8 cellular contexts compared by ENCODE assay signal in the genomic region with DNA sequence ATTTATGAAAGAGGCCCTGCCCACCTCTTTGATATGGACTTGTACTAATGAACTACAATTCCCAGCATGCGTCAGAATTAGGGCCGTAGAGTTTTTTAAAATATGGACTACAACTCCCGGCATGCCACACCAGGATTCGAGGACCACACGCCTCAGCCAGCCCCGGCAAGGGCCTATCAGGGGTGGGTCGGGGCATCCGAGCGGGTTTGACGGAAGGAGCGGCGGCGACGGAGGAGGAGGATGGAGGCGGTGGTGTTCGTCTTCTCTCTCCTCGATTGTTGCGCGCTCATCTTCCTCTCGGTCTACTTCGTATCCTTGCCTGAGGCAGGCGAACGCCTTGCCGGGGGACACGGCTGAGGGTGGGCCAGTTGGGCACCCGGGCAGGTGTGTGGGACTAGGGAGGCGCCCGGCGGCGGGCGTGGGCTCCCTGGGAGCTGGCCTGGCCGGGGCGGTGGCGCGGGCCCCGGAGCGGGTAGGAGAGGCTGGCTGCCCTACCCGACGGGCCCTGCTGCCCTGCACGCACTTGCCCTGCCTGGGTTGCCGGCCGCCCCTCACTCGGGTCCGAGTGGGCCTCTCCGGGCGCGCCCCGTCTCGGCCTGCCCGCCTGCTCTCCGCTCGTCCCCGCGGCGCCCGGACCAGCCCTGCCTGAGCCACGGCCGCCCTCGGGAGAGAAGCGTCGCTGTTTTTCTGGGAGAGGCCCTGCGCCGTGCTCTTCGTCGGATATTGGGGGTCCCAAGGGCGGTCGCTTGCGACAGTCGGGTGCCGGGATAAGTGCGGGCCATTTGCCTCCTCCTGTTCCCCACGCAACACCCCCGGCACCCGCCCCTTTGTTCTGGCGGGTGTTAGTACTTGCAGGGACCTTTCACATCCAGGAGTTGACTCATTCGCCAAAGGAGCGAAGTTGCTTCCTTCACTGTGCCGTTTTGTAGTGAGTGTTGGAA. TPM values are rescaled to one million over a fixed set of nuclear protein-coding genes. Genes with fewer than 3 reads are reported as not detected.
DNase-seq lines count a peak whose midpoint lies in the region; ATAC-seq lines count a peak whose summit lies in the region.

A gene (plus strand): TSS at position 195 of the 941 bp plus-strand sequence. CDS start 46 bp downstream, at position 241.

- H3K9me3 ChIP-seq in NT2/D1 (ENCODE audit: insufficient read depth, low read length), result peaks cover 8% of the 10 kb centered on the region; the same call in 1 of the 2 replicates

- peak; percentile 97 for ATAC-seq in GM21381 (IDR thresholded peaks at IDR 0.05; ENCODE audit: unreplicated experiment)

- no peaks in the 10 kb centered on the region for H3K27me3 ChIP-seq in NT2/D1 (ENCODE audit: insufficient read depth, insufficient read length)

- DNase-seq in COR-L47 (lab: John Stamatoyannopoulos, UW) (peak; percentile 89), HUDEP-2 (lab: John Stamatoyannopoulos, UW; ENCODE audit: unreplicated experiment in 76 of 76) (peak in 75 of 76 experiments; percentile 33 to 94 (median 80)), NT2/D1 (ENCODE audit: low read depth, low spot score) (peak; percentile 98), mesenteric fat pad (ENCODE audit: low spot score) (peak; percentile 95)
- peak; percentile 81 for DNase-seq in activated CD8-positive, alpha-beta memory T cell treated with anti-CD3 and anti-CD28 coated beads, Interleukin-2, amount 50 U/mL, for 1 hour (ENCODE audit: extremely low read depth)
- peak; percentile 67 for DNase-seq in stimulated activated CD8-positive, alpha-beta memory T cell treated with anti-CD3 and anti-CD28 coated beads, Interleukin-15, amount 100 ng/mL, for 24 hours (ENCODE audit: low read depth)

- H3K9ac ChIP-seq in NT2/D1 (ENCODE audit: insufficient read length, low read depth), result peak within 1 kb of the TSS; percentile 94

- no peaks in the 10 kb centered on the region for H3K4me1 ChIP-seq in NT2/D1 (ENCODE audit: insufficient read depth, insufficient read length)

- peaks cover 18% of the 10 kb centered on the region for H3K36me3 ChIP-seq in NT2/D1 (ENCODE audit: insufficient read depth, insufficient read length, low read length)

- in situ Hi-C loops in endometrial microvascular endothelial cells (cut with HindIII; ENCODE audit: inconsistent ontology term, low pct_unique_long_range_greater_than_20kb, low sequenced_read_pairs), result no loop called here

- H3K4me3 ChIP-seq in NT2/D1 (ENCODE audit: insufficient read length, low read depth), result peak within 1 kb of the TSS; percentile 93

RNA-seq across cellular contexts. Expression of the gene that starts here (rescaled TPM):
- total RNA-seq in endometrial microvascular endothelial cells (ENCODE audit: inconsistent ontology term) (53.8 TPM), mesenteric fat pad (49.4 TPM)

Comparison
In these comparisons a context has a peak if more than half of its experiments do, and no peak if none do; other contexts are left out.
1. Peak in every context shown above with its lines: DNase-seq, ATAC-seq and H3K4me3 ChIP-seq.